8 cellular contexts compared by ENCODE assay signal in genomic region chr1:85275701-85276289, GRCh38. TPM values are rescaled to one million over a fixed set of nuclear protein-coding genes. Genes with fewer than 3 reads are reported as not detected.
A peak's percentile ranks its signal among the peaks of the same experiment; 100 is the strongest.
DNase-seq lines count a peak whose midpoint lies in the region; ATAC-seq, FAIRE-seq and TF ChIP-seq lines count a peak whose summit lies in the region.

No MANE protein-coding gene starts in this region.

- no peak overlapping the region for H3K14ac ChIP-seq in H1 (ENCODE audit: insufficient read length)

- peak overlapping the region; percentile 35; the same call in 1 of the 2 replicates for H3K18ac ChIP-seq in H1 (ENCODE audit: extremely low read depth, low read length)

- H2BK15ac ChIP-seq in H1 (ENCODE audit: low read length), result no peak overlapping the region

- peak in 1 of 2 experiments; percentile 12; a peak in 2 of 3 replicates for TF ChIP-seq POLR2A in H1 (IDR thresholded peaks at IDR 0.05; ENCODE audit: control extremely low read depth in 1 of 2, low read depth in 2 of 2, low read length in 2 of 2)

- ATAC-seq in GM21528 (IDR thresholded peaks at IDR 0.05; ENCODE audit: low FRiP score, unreplicated experiment) (peak; percentile 19), GM18519 (IDR thresholded peaks at IDR 0.05; ENCODE audit: low FRiP score, unreplicated experiment) (no peak), GM21423 (IDR thresholded peaks at IDR 0.05; ENCODE audit: unreplicated experiment) (no peak)

- H2AFZ ChIP-seq in SK-N-SH (ENCODE audit: low read depth), result no peak overlapping the region
- H2AFZ ChIP-seq in H1 (ENCODE audit: low read length), result no peak overlapping the region; the same call in 1 of the 2 replicates
- peak overlapping the region; percentile 91 for H2AFZ ChIP-seq in neural cell (ENCODE audit: low read depth, low read length)

- TF ChIP-seq RAD21 in SK-N-SH (IDR thresholded peaks at IDR 0.05; ENCODE audit: low read length) (no peak), H1 (IDR thresholded peaks at IDR 0.05 in 1 of 2, conservative IDR thresholded peaks at IDR 0.05 in 1 of 2; ENCODE audit: low read depth in 2 of 2, low read length in 2 of 2) (no peak), neural cell (conservative IDR thresholded peaks at IDR 0.05) (peak; percentile 31)

- H3F3A ChIP-seq in SK-N-SH (replicated peaks; ENCODE audit: insufficient read depth) (peaks cover 32% of the 10 kb centered on the region), neural cell (ENCODE audit: insufficient read depth, low read length, poor library complexity, severe bottlenecking) (no peaks in the 10 kb centered on the region)

- DNase-seq in SK-N-SH (no peak), H1 (ENCODE audit: low read depth in 1 of 2, low spot score in 2 of 2) (peak in 1 of 2 experiments; percentile 54), SKM-1 treated with dmso at 0.1 percent for 144 hours (lab: John Stamatoyannopoulos, UW; ENCODE audit: unreplicated experiment) (no peak)

- CTCF ChIA-PET in SK-N-SH (lab: Yijun Ruan, JAX), result interaction anchor here (1.0 to 3.0 kb wide), 4 partner anchors 9 to 32 kb away, joined by 3 to 21 read pairs (median 9); partner anchors contain the start of gene C1orf52
- CTCF ChIA-PET in H1 (lab: Charles Lee; ENCODE audit: partially characterized antibody), result interaction anchor here (0.9 to 9.5 kb wide), 4 partner anchors 15 to 331 kb away, joined by 3 to 65 read pairs (median 9); partner anchors contain the start of gene C1orf52

- H2BK20ac ChIP-seq in H1 (ENCODE audit: low read length), result no peak overlapping the region

- peaks cover 19 to 51% (median 43%) of the 10 kb centered on the region in 11 experiments; a peak in 19 of 22 replicates for H4K20me1 ChIP-seq in BLaER1 treated with 17β-estradiol and CSF1 and Interleukin-3, amounts not matched to agents 10 nM and 100 nM
- H4K20me1 ChIP-seq in SK-N-SH (ENCODE audit: insufficient read depth) (peaks cover 40% of the 10 kb centered on the region), H1 (replicated peaks in 1 of 2; ENCODE audit: control insufficient read depth in 1 of 2, insufficient read depth in 2 of 2, low read length in 2 of 2) (peaks cover 2% of the 10 kb centered on the region in 2 experiments), neural cell (ENCODE audit: insufficient read depth) (no peaks in the 10 kb centered on the region)

- WGBS in SK-N-SH (ENCODE audit: low lambda C conversion rate), result under 1% methylated on average over 15 of the region's 21 CpGs
- 4% methylated on average over 19 of the region's 21 CpGs; no CpG with 5 or more reads in 1 of the 2 experiments for WGBS in H1 (ENCODE audit: extremely low coverage in 1 of 2, insufficient coverage in 1 of 2, insufficient read length in 1 of 2, insufficient replicate concordance in 2 of 2, low coverage in 1 of 2, low lambda C conversion rate in 2 of 2, missing lambda C conversion rate in 1 of 2), 2 experiments

- peak overlapping the region; percentile 86 to 96 (median 89) for H3K9ac ChIP-seq in BLaER1 treated with 17β-estradiol and CSF1 and Interleukin-3, amounts not matched to agents 10 nM and 100 nM
- H3K9ac ChIP-seq in SK-N-SH (peak overlapping the region; percentile 95), H1 (replicated peaks in 1 of 4; ENCODE audit: extremely low read depth in 1 of 4, low read depth in 3 of 4, low read length in 3 of 4) (peak overlapping the region; percentile 67 to 90 (median 82)), neural cell (ENCODE audit: low read length) (peak overlapping the region; percentile 92)

- H3K23ac ChIP-seq in H1 (ENCODE audit: insufficient read length), result no peak overlapping the region

- peaks cover 22 to 72% (median 40%) of the 10 kb centered on the region in 10 experiments for H3K4me1 ChIP-seq in BLaER1 treated with 17β-estradiol and CSF1 and Interleukin-3, amounts not matched to agents 10 nM and 100 nM
- H3K4me1 ChIP-seq in SK-N-SH (ENCODE audit: control insufficient read depth in 1 of 2, insufficient read depth in 2 of 2, low read depth in 1 of 2, low read length in 1 of 2) (peaks cover 22 to 28% of the 10 kb centered on the region in 2 experiments), H1 (replicated peaks in 1 of 4; ENCODE audit: control insufficient read depth in 3 of 4, insufficient read depth in 4 of 4, low read length in 3 of 4) (peaks cover 0 to 6% (median 0%) of the 10 kb centered on the region in 4 experiments; a peak in 1 of 7 replicates)

- TF ChIP-seq EP300 in SK-N-SH (IDR thresholded peaks at IDR 0.05; ENCODE audit: borderline replicate concordance in 1 of 2, low read depth in 1 of 2, low read length in 1 of 2) (no peak), H1 (IDR thresholded peaks at IDR 0.05; ENCODE audit: borderline replicate concordance in 1 of 2, low read depth in 2 of 2, low read length in 2 of 2) (no peak), neural cell (conservative IDR thresholded peaks at IDR 0.05; ENCODE audit: poor library complexity, severe bottlenecking) (no peak)

- H3K4ac ChIP-seq in H1 (replicated peaks; ENCODE audit: insufficient read length, low read depth, low read length), result no peak overlapping the region

- H4K91ac ChIP-seq in H1 (replicated peaks; ENCODE audit: insufficient read length, low read length), result no peak overlapping the region

- H3K27ac ChIP-seq in BLaER1 treated with 17β-estradiol and CSF1 and Interleukin-3, amounts not matched to agents 10 nM and 100 nM, result peak overlapping the region; percentile 85 to 96 (median 87)
- H3K27ac ChIP-seq in SK-N-SH (ENCODE audit: low read depth in 2 of 2, low read length in 1 of 2) (peak overlapping the region; percentile 91 to 92), H1 (ENCODE audit: low read depth, low read length) (peak overlapping the region; percentile 84), neural cell (ENCODE audit: low read length) (peak overlapping the region; percentile 88)

- H3K9me3 ChIP-seq in BLaER1 treated with 17β-estradiol and CSF1 and Interleukin-3, amounts not matched to agents 10 nM and 100 nM (replicated peaks in 1 of 11), result peaks cover 0 to 12% (median 0%) of the 10 kb centered on the region in 11 experiments; a peak in 3 of 22 replicates
- no peaks in the 10 kb centered on the region for H3K9me3 ChIP-seq in SK-N-SH
- H3K9me3 ChIP-seq in H1 (ENCODE audit: insufficient read depth in 2 of 2, low read depth in 1 of 2, low read length in 1 of 2), result no peaks in the 10 kb centered on the region
- no peaks in the 10 kb centered on the region for H3K9me3 ChIP-seq in neural cell (ENCODE audit: low read length)

- peaks cover 7% of the 10 kb centered on the region for H3K23me2 ChIP-seq in H1 (ENCODE audit: low read depth, low read length)

- H3K56ac ChIP-seq in H1 (replicated peaks; ENCODE audit: insufficient read length, low read depth, low read length), result no peak overlapping the region

- no peak overlapping the region; the same call in 1 of the 2 replicates for H2AK5ac ChIP-seq in H1 (ENCODE audit: low read depth, low read length)

- 0 out of 2 replicates have a peak overlapping the region, but pooled peaks have one; percentile 30 for H2BK12ac ChIP-seq in H1 (ENCODE audit: low read depth, low read length)

- H4K8ac ChIP-seq in H1 (ENCODE audit: extremely low read depth, insufficient read depth, low read length), result peak overlapping the region; percentile 74; the same call in 1 of the 2 replicates

- H3K4me3 ChIP-seq in BLaER1 treated with 17β-estradiol and CSF1 and Interleukin-3, amounts not matched to agents 10 nM and 100 nM, result peak overlapping the region; percentile 77 to 99 (median 89)
- H3K4me3 ChIP-seq in SK-N-SH (ENCODE audit: low read depth in 2 of 2, low read length in 1 of 2) (peak overlapping the region; percentile 96 to 97), H1 (ENCODE audit: extremely low read depth in 1 of 4, insufficient read depth in 2 of 4, low read depth in 3 of 4, low read length in 4 of 4) (peak overlapping the region; percentile 81 to 99 (median 91)), neural cell (ENCODE audit: low read length) (peak overlapping the region; percentile 99)

- H3K79me2 ChIP-seq in SK-N-SH (ENCODE audit: insufficient read depth) (peaks cover 55% of the 10 kb centered on the region), H1 (ENCODE audit: control insufficient read depth in 1 of 2, insufficient read depth in 2 of 2, low read length in 2 of 2) (peaks cover 9 to 46% of the 10 kb centered on the region in 2 experiments), neural cell (replicated peaks; ENCODE audit: insufficient read depth, low read length) (peaks cover 38% of the 10 kb centered on the region)

- peaks cover 23 to 38% (median 32%) of the 10 kb centered on the region in 11 experiments for H3K36me3 ChIP-seq in BLaER1 treated with 17β-estradiol and CSF1 and Interleukin-3, amounts not matched to agents 10 nM and 100 nM
- H3K36me3 ChIP-seq in SK-N-SH (replicated peaks in 1 of 2; ENCODE audit: control insufficient read depth in 1 of 2, insufficient read depth in 2 of 2, low read length in 1 of 2), result peaks cover 8 to 28% of the 10 kb centered on the region in 2 experiments
- H3K36me3 ChIP-seq in H1 (ENCODE audit: control insufficient read depth in 2 of 4, insufficient read depth in 4 of 4, low read length in 3 of 4), result peaks cover 0 to 9% (median 1%) of the 10 kb centered on the region in 4 experiments; a peak in 5 of 8 replicates
- H3K36me3 ChIP-seq in neural cell (ENCODE audit: insufficient read depth, low read length), result no peaks in the 10 kb centered on the region

- H4K5ac ChIP-seq in H1 (ENCODE audit: insufficient read length, low read depth, low read length), result peak overlapping the region; percentile 38

- peak overlapping the region; percentile 82 to 96 (median 91) for H3K4me2 ChIP-seq in BLaER1 treated with 17β-estradiol and CSF1 and Interleukin-3, amounts not matched to agents 10 nM and 100 nM
- H3K4me2 ChIP-seq in SK-N-SH (peak overlapping the region; percentile 93), H1 (ENCODE audit: insufficient read depth in 1 of 2, low read depth in 2 of 2, low read length in 2 of 2) (peak overlapping the region; percentile 66 to 86), neural cell (ENCODE audit: low read length) (peak overlapping the region; percentile 99)

- FAIRE-seq in H1 (lab: Jason Lieb, UNC), result no peak

- POLR2A ChIA-PET in SK-N-SH (lab: Yijun Ruan, JAX), result interaction anchor here (1.1 to 2.7 kb wide), 3 partner anchors 17 to 432 kb away, joined by 4 to 20 read pairs (median 5); partner anchors contain the start of genes C1orf52, DDAH1 and ZNHIT6
- POLR2A ChIA-PET in H1 (lab: Charles Lee; ENCODE audit: partially characterized antibody), result interaction anchor here (0.7 to 2.1 kb wide), 7 partner anchors 9 to 312 kb away, joined by 3 to 11 read pairs (median 3); partner anchors contain the start of genes C1orf52 and CCN1

- H2BK120ac ChIP-seq in H1 (replicated peaks; ENCODE audit: low read depth, low read length), result no peak overlapping the region

- H3K9me2 ChIP-seq in SK-N-SH (no peaks in the 10 kb centered on the region), neural cell (ENCODE audit: insufficient read depth, low read length) (no peaks in the 10 kb centered on the region)

- H2BK5ac ChIP-seq in H1 (ENCODE audit: low read depth, low read length), result peak overlapping the region; percentile 76

- H3K27me3 ChIP-seq in BLaER1 treated with 17β-estradiol and CSF1 and Interleukin-3, amounts not matched to agents 10 nM and 100 nM, result no peaks in the 10 kb centered on the region
- H3K27me3 ChIP-seq in SK-N-SH (ENCODE audit: insufficient read depth) (no peaks in the 10 kb centered on the region), H1 (replicated peaks in 1 of 4; ENCODE audit: control insufficient read depth in 3 of 4, extremely low read depth in 1 of 4, insufficient read depth in 3 of 4, low read length in 3 of 4) (no peaks in the 10 kb centered on the region), neural cell (ENCODE audit: insufficient read depth, low read depth, low read length) (no peaks in the 10 kb centered on the region)

- 0 out of 2 replicates have a peak, but pooled peaks cover 2% of the 10 kb centered on the region for H3K79me1 ChIP-seq in H1 (ENCODE audit: low read depth, low read length)

- TF ChIP-seq CTCF in SK-N-SH (IDR thresholded peaks at IDR 0.05) (no peak), H1 (IDR thresholded peaks at IDR 0.05; ENCODE audit: control extremely low read depth in 1 of 3, insufficient read depth in 1 of 3, low read depth in 1 of 3, low read length in 3 of 3) (no peak), neural cell (IDR thresholded peaks at IDR 0.05; ENCODE audit: poor library complexity, severe bottlenecking) (no peak)

RNA-seq across cellular contexts. Expression of gene BCL10, which starts 0.6 kb away (rescaled TPM):
- polyA plus RNA-seq in SK-N-SH (2012; rRNA removed) (5.8 and 6.6 TPM in 2 replicates), H1 (2011; rRNA removed) (5.0 and 7.4 TPM in 2 replicates), neural cell (17.3 and 18.9 TPM in 2 replicates)
- 7.2 and 8.0 TPM in 2 replicates for polyA plus RNA-seq in SK-N-SH (2012; cell fraction: cytosol; rRNA removed)
- polyA plus RNA-seq in SK-N-SH (2012; cell fraction: nucleus; rRNA removed), result 5.5 and 7.7 TPM in 2 replicates
- 24.6 and 29.6 TPM in 2 replicates for total RNA-seq in H1 (2021; fragmentation: NEBNext Ultra II Directional; extraction: Animal tissue kit (Norgen Biotek cat#: 25700))
- 4.9 TPM for polyA plus RNA-seq in H1 (2011; cell fraction: cytosol; rRNA removed)
- polyA plus RNA-seq in H1 (2011; cell fraction: nucleus; rRNA removed), result 3.1 TPM
- 7.3 to 15.0 TPM (median 10.0 TPM) in 4 replicates for polyA plus RNA-seq in H1 (2012, experiment 1 of 2)
- 3.6 TPM for polyA plus RNA-seq in H1 (2012, experiment 2 of 2)
- polyA plus RNA-seq in H1 (2013, experiment 1 of 2), result 10.8 TPM
- 10.2 TPM for polyA plus RNA-seq in H1 (2013, experiment 2 of 2)
- polyA minus RNA-seq in H1 (2011; rRNA and poly(A)+ RNA removed), result 8.9 and 10.2 TPM in 2 replicates
- 9.8 TPM for polyA minus RNA-seq in H1 (2011; cell fraction: cytosol; rRNA and poly(A)+ RNA removed)
- polyA minus RNA-seq in H1 (2011; cell fraction: nucleus; rRNA and poly(A)+ RNA removed), result 30.0 TPM
- polyA minus RNA-seq in neural cell, result 43.6 and 44.3 TPM in 2 replicates

RNA-seq across cellular contexts. Expression of gene C1orf52, which starts 16.3 kb away (rescaled TPM):
- 23.4 and 24.3 TPM in 2 replicates for polyA plus RNA-seq in SK-N-SH (2012; rRNA removed)
- 19.1 and 20.8 TPM in 2 replicates for polyA plus RNA-seq in SK-N-SH (2012; cell fraction: cytosol; rRNA removed)
- polyA plus RNA-seq in SK-N-SH (2012; cell fraction: nucleus; rRNA removed), result 30.0 and 36.7 TPM in 2 replicates
- 39.1 and 39.3 TPM in 2 replicates for total RNA-seq in H1 (2021; fragmentation: NEBNext Ultra II Directional; extraction: Animal tissue kit (Norgen Biotek cat#: 25700))
- polyA plus RNA-seq in H1 (2011; rRNA removed), result 29.2 and 46.9 TPM in 2 replicates
- 41.8 TPM for polyA plus RNA-seq in H1 (2011; cell fraction: cytosol; rRNA removed)
- 75.0 TPM for polyA plus RNA-seq in H1 (2011; cell fraction: nucleus; rRNA removed)
- polyA plus RNA-seq in H1 (2012, experiment 1 of 2), result 31.4 to 42.3 TPM (median 37.7 TPM) in 4 replicates
- 7.8 TPM for polyA plus RNA-seq in H1 (2012, experiment 2 of 2)
- 31.6 TPM for polyA plus RNA-seq in H1 (2013, experiment 1 of 2)
- polyA plus RNA-seq in H1 (2013, experiment 2 of 2), result 33.4 TPM
- polyA minus RNA-seq in H1 (2011; rRNA and poly(A)+ RNA removed), result 20.1 and 22.6 TPM in 2 replicates
- polyA minus RNA-seq in H1 (2011; cell fraction: cytosol; rRNA and poly(A)+ RNA removed), result 23.6 TPM
- polyA minus RNA-seq in H1 (2011; cell fraction: nucleus; rRNA and poly(A)+ RNA removed), result 32.0 TPM
- polyA plus RNA-seq in neural cell, result 94.6 and 103 TPM in 2 replicates
- polyA minus RNA-seq in neural cell, result 45.0 and 45.8 TPM in 2 replicates
